In genomic region chr7:103129702-103130557, GRCh38 we compare ENCODE assay signal across 1 cellular context.
TF ChIP-seq lines count a peak whose summit lies in the region.

No MANE protein-coding gene starts in this region.

TF ChIP-seq in K562, 482 proteins besides CTCF, POLR2A, EP300 and RAD21 (continued from another document):
- peak; percentile 43; the same call in 1 of the 2 replicates for TF ChIP-seq PKNOX1 (IDR thresholded peaks at IDR 0.05)
- TF ChIP-seq ZNF436 (CRISPR knock-in tag; IDR thresholded peaks at IDR 0.05): no peak
